ENCODE assay signal across 11 cellular contexts in the genomic region with DNA sequence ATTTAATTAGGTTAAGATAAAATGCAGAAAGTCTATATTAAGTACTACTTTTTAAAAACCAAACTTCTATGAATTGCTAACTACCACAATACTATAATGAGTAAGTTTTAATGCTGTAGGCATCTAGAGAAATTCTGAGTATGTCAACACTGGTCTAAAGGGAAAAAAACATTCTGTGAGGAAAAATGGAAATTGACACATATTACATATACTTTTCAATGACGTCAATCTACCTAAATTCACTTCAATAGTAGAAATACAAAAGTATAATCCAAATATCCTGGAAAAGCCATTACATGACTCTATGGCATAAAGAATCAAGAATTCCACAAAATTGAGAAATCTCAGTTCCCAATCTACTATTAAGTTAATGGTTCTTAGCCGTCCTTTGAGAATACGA. TPM values are rescaled to one million over a fixed set of nuclear protein-coding genes. Genes with fewer than 3 reads are reported as not detected.
DNase-seq lines count a peak whose midpoint lies in the region; ATAC-seq, FAIRE-seq and TF ChIP-seq lines count a peak whose summit lies in the region.
"Had no signal": no experiment of that assay in that cellular context is flagged by ENCODE, and none has a peak within 500 bp of the region (broad histone marks: within the 10 kb centered on the region; RNA-seq: fewer than 3 reads in every experiment).

No MANE protein-coding gene starts in this region.

- TF ChIP-seq EP300 in HepG2 (IDR thresholded peaks at IDR 0.05; ENCODE audit: low read depth in 2 of 2, low read length in 2 of 2) (no peak), HepG2 (CRISPR knock-in tag; IDR thresholded peaks at IDR 0.05; ENCODE audit: borderline replicate concordance) (no peak), ovary (IDR thresholded peaks at IDR 0.05) (no peak)

- no peaks in the 10 kb centered on the region for H3K36me3 ChIP-seq in HepG2 (replicated peaks in 1 of 2; ENCODE audit: control insufficient read depth in 1 of 2, insufficient read depth in 2 of 2, low read length in 2 of 2)
- no peaks in the 10 kb centered on the region for H3K36me3 ChIP-seq in right lobe of liver
- no peaks in the 10 kb centered on the region for H3K36me3 ChIP-seq in astrocyte (ENCODE audit: insufficient read depth, low read length)
- no peaks in the 10 kb centered on the region for H3K36me3 ChIP-seq in ovary

- no peaks in the 10 kb centered on the region for H3K36me3 Mint-ChIP-seq in astrocyte (ENCODE audit: low read depth, unreplicated experiment)
- H3K36me3 Mint-ChIP-seq in mesothelial cell of epicardium = peaks cover 3% of the 10 kb centered on the region

- TF ChIP-seq RAD21 in HepG2 (CRISPR knock-in tag; IDR thresholded peaks at IDR 0.05) = no peak

- in situ Hi-C loops in HepG2 (cut with HindIII; ENCODE audit: extremely low pct_ligation_motif_present, low pct_unique_long_range_greater_than_20kb) = no loop called here

- TF ChIP-seq CTCF in HepG2 (CRISPR knock-in tag; IDR thresholded peaks at IDR 0.05) (no peak), right lobe of liver (IDR thresholded peaks at IDR 0.05) (no peak), astrocyte (IDR thresholded peaks at IDR 0.05; ENCODE audit: insufficient read depth, low read depth, low read length) (no peak), mesothelial cell of epicardium (IDR thresholded peaks at IDR 0.05; ENCODE audit: unreplicated experiment) (no peak), ovary (IDR thresholded peaks at IDR 0.05) (no peak), RWPE1 (conservative IDR thresholded peaks at IDR 0.05; ENCODE audit: low read depth) (no peak)

- H2AFZ ChIP-seq in HepG2 (ENCODE audit: low read length) (no peak overlapping the region), astrocyte (ENCODE audit: low read depth, low read length) (no peak overlapping the region)

- CTCF ChIA-PET in HepG2 (lab: Yijun Ruan, JAX; ENCODE audit: low intra/inter-chr PET ratio, low total read pairs) (no interaction called here), RWPE1 (lab: Yijun Ruan, JAX) (no interaction called here)

- TF ChIP-seq POLR2A in HepG2 (IDR thresholded peaks at IDR 0.05; ENCODE audit: insufficient read depth in 1 of 2, low read depth in 2 of 2, low read length in 2 of 2) = no peak
- no peak for TF ChIP-seq POLR2A in right lobe of liver (IDR thresholded peaks at IDR 0.05)
- TF ChIP-seq POLR2A in ovary (IDR thresholded peaks at IDR 0.05) = no peak

- H3K27ac Mint-ChIP-seq in astrocyte (ENCODE audit: unreplicated experiment) (no peak overlapping the region), mesothelial cell of epicardium (peak overlapping the region; percentile 73)

- H3K27me3 ChIP-seq in HepG2 (ENCODE audit: control insufficient read depth in 1 of 2, insufficient read depth in 2 of 2, low read length in 2 of 2) (no peaks in the 10 kb centered on the region), right lobe of liver (no peaks in the 10 kb centered on the region), astrocyte (ENCODE audit: insufficient read depth, low read length) (no peaks in the 10 kb centered on the region), ovary (no peaks in the 10 kb centered on the region)

- peaks cover 51% of the 10 kb centered on the region for H3K4me1 ChIP-seq in HepG2 (ENCODE audit: insufficient read depth, low read length)
- H3K4me1 ChIP-seq in right lobe of liver = peaks cover 0 to 18% (median 8%) of the 10 kb centered on the region in 4 donors
- H3K4me1 ChIP-seq in astrocyte (ENCODE audit: insufficient read depth, low read length) = peaks cover 3% of the 10 kb centered on the region
- peaks cover 3% of the 10 kb centered on the region for H3K4me1 ChIP-seq in ovary (ENCODE audit: insufficient read depth)

- H3K27ac ChIP-seq in HepG2 (ENCODE audit: extremely low read length, insufficient read depth, low read length) (no peak overlapping the region), right lobe of liver (no peak overlapping the region), astrocyte (ENCODE audit: low read depth, low read length) (no peak overlapping the region), ovary (no peak overlapping the region), RWPE1 (no peak overlapping the region)

- no peaks in the 10 kb centered on the region for H3K9me3 Mint-ChIP-seq in astrocyte (ENCODE audit: unreplicated experiment)
- peaks cover 3% of the 10 kb centered on the region for H3K9me3 Mint-ChIP-seq in mesothelial cell of epicardium

- H4K20me1 ChIP-seq in HepG2 (ENCODE audit: insufficient read depth, low read length) (no peaks in the 10 kb centered on the region), astrocyte (ENCODE audit: insufficient read depth, low read length) (peaks cover 29% of the 10 kb centered on the region)

- ATAC-seq in HepG2 (no peak), right lobe of liver (no peak), HG02759 (IDR thresholded peaks at IDR 0.05; ENCODE audit: unreplicated experiment) (no peak), GM21515 (IDR thresholded peaks at IDR 0.05; ENCODE audit: unreplicated experiment) (no peak)
- ATAC-seq: activated CD4-positive, CD25-positive, alpha-beta regulatory T cell treated with anti-CD3 and anti-CD28 coated beads, Interleukin-2, amount 50 U/mL, for 24 hours had no signal

- H3K79me2 ChIP-seq in HepG2 (ENCODE audit: insufficient read depth, low read length) = peaks cover 62% of the 10 kb centered on the region
- H3K79me2 ChIP-seq in astrocyte (ENCODE audit: insufficient read depth, low read length) = peaks cover 70% of the 10 kb centered on the region

- no peaks in the 10 kb centered on the region for H3K27me3 Mint-ChIP-seq in astrocyte (ENCODE audit: low read depth, unreplicated experiment)
- H3K27me3 Mint-ChIP-seq in mesothelial cell of epicardium (ENCODE audit: low read depth) = no peaks in the 10 kb centered on the region

- H3K4me1 Mint-ChIP-seq in astrocyte (ENCODE audit: low read depth, unreplicated experiment) = peaks cover 8% of the 10 kb centered on the region
- peaks cover 29% of the 10 kb centered on the region for H3K4me1 Mint-ChIP-seq in mesothelial cell of epicardium

- H3K4me2 ChIP-seq in HepG2 (ENCODE audit: low read depth, low read length) (peak overlapping the region; percentile 65), astrocyte (ENCODE audit: low read length) (peak overlapping the region; percentile 89)

- H3K9me3 ChIP-seq in HepG2 (ENCODE audit: low read length) (no peaks in the 10 kb centered on the region), right lobe of liver (no peaks in the 10 kb centered on the region), astrocyte (ENCODE audit: insufficient read depth, low read depth, low read length) (no peaks in the 10 kb centered on the region), ovary (no peaks in the 10 kb centered on the region)

- 90% methylated on average over 3 of the region's 3 CpGs for WGBS in HepG2 (ENCODE audit: low lambda C conversion rate)
- 61% methylated on average over 3 of the region's 3 CpGs for WGBS in right lobe of liver (ENCODE audit: insufficient coverage, low coverage, low lambda C conversion rate, missing lambda C conversion rate)
- 81 to 85% (median 82%) methylated on average over 3 of the region's 3 CpGs for WGBS in ovary, 3 donors

- intact Hi-C loops in HepG2 (cut with micrococcal nuclease; ENCODE audit: unreplicated experiment) = no loop called here
- intact Hi-C loops in right lobe of liver (cut with DNase I) = no loop called here
- intact Hi-C loops in ovary (cut with DNase I) = no loop called here

- H3K4me3 Mint-ChIP-seq in astrocyte (ENCODE audit: unreplicated experiment) (peak overlapping the region; percentile 92), mesothelial cell of epicardium (peak overlapping the region; percentile 43)

- DNase-seq in HepG2 (ENCODE audit: low spot score) (no peak), right lobe of liver (no peak), astrocyte (ENCODE audit: low read depth) (no peak), mesothelial cell of epicardium (ENCODE audit: low spot score in 2 of 2, unreplicated experiment in 2 of 2) (no peak), ovary (no peak), RWPE1 (ENCODE audit: low spot score) (no peak)
- DNase-seq: hypothalamus; stimulated activated CD8-positive, alpha-beta memory T cell treated with anti-CD3 and anti-CD28 coated beads, Interleukin-4, amount 100 ng/mL, for 48 hours had no signal

- no TSS peak for BruUV-seq in HepG2 (replicated peaks; lab: Mats Ljungman, UMichigan)

- POLR2A ChIA-PET in HepG2 (lab: Yijun Ruan, JAX) (no interaction called here), RWPE1 (lab: Yijun Ruan, JAX; ENCODE audit: low non-redundant PET) (no interaction called here)

- H3K4me3 ChIP-seq in HepG2 (replicated peaks in 1 of 3; ENCODE audit: insufficient read depth in 1 of 3, low read depth in 2 of 3, low read length in 3 of 3) (peak overlapping the region in 2 of 3 experiments; percentile 87 to 93; a peak in 2 of 6 replicates), right lobe of liver (peak overlapping the region in 1 of 3 donors; percentile 98), astrocyte (ENCODE audit: insufficient read depth, low read depth, low read length) (peak overlapping the region; percentile 3), ovary (no peak overlapping the region)

- H3K9ac ChIP-seq in HepG2 (ENCODE audit: insufficient read depth, low read depth, low read length) = 0 out of 2 replicates have a peak overlapping the region, but pooled peaks have one; percentile 90
- H3K9ac ChIP-seq in astrocyte (ENCODE audit: low read length) = peak overlapping the region; percentile 96

- no peak for FAIRE-seq in HepG2 (lab: Jason Lieb, UNC)
- no peak for FAIRE-seq in astrocyte (lab: Jason Lieb, UNC)

RNA-seq across cellular contexts. Expression of gene SECISBP2L, which starts 2.2 kb away (rescaled TPM):
- 15.6 and 21.1 TPM in 2 replicates for total RNA-seq in HepG2 (2016; rRNA removed; fragmentation: Illumina TruSeq; extraction: Trizol)
- total RNA-seq in HepG2 (2016; cell fraction: cytosol; rRNA removed; fragmentation: Illumina TruSeq; extraction: Trizol; ENCODE audit: low read depth) = 3.0 and 3.6 TPM in 2 replicates
- total RNA-seq in HepG2 (2016; cell fraction: insoluble cytoplasmic fraction; rRNA removed; fragmentation: Illumina TruSeq; extraction: Trizol) = 14.2 and 18.8 TPM in 2 replicates
- total RNA-seq in HepG2 (2016; cell fraction: membrane; rRNA removed; fragmentation: Illumina TruSeq; extraction: Trizol) = 5.3 and 6.5 TPM in 2 replicates
- 21.4 and 27.4 TPM in 2 replicates for total RNA-seq in HepG2 (2016; cell fraction: nucleus; rRNA removed; fragmentation: Illumina TruSeq; extraction: Trizol)
- polyA plus RNA-seq in HepG2 (2011; rRNA removed) = 11.7 and 13.9 TPM in 2 replicates
- polyA plus RNA-seq in HepG2 (2011; cell fraction: cytosol; rRNA removed) = 4.4 and 5.3 TPM in 2 replicates
- polyA plus RNA-seq in HepG2 (2011; cell fraction: nucleus; rRNA removed) = 9.7 and 11.1 TPM in 2 replicates
- polyA plus RNA-seq in HepG2 (2012) = 9.0 and 10.0 TPM in 2 replicates
- 0.22 and 0.29 TPM in 2 replicates for polyA plus RNA-seq in HepG2 (2016; cell fraction: cytosol; fragmentation: Illumina TruSeq; extraction: Trizol; ENCODE audit: low read depth)
- polyA plus RNA-seq in HepG2 (2016; cell fraction: insoluble cytoplasmic fraction; fragmentation: Illumina TruSeq; extraction: Trizol; ENCODE audit: low read depth) = 11.1 and 11.6 TPM in 2 replicates
- 0.93 and 1.1 TPM in 2 replicates for polyA plus RNA-seq in HepG2 (2016; cell fraction: membrane; fragmentation: Illumina TruSeq; extraction: Trizol; ENCODE audit: low read depth)
- polyA plus RNA-seq in HepG2 (2016; cell fraction: nucleus; fragmentation: Illumina TruSeq; extraction: Trizol; ENCODE audit: insufficient read depth, low read depth) = 12.7 and 15.4 TPM in 2 replicates
- 32.4 and 44.9 TPM in 2 replicates for polyA minus RNA-seq in HepG2 (2011; rRNA and poly(A)+ RNA removed; ENCODE audit: low replicate concordance)
- polyA minus RNA-seq in HepG2 (2011; cell fraction: cytosol; rRNA and poly(A)+ RNA removed) = 9.4 and 12.2 TPM in 2 replicates
- polyA minus RNA-seq in HepG2 (2011; cell fraction: nucleus; rRNA and poly(A)+ RNA removed) = 47.6 and 55.4 TPM in 2 replicates
- 10 to 100 TPM; 13.5 to 24.6 (median 19.5) TPM for total RNA-seq in right lobe of liver
- total RNA-seq in astrocyte = 52.5 and 53.2 TPM in 2 replicates
- 53.4 to 64.2 TPM (median 58.9 TPM) in 3 replicates for total RNA-seq in mesothelial cell of epicardium
- total RNA-seq in ovary = 10 to 100 TPM; 28.7 to 47.0 (median 40.7) TPM
- polyA plus RNA-seq in ovary = 10 to 100 TPM; 13.1 to 26.8 TPM
